In genomic region chr11:40380871-40381270, GRCh38 we compare ENCODE assay signal across 31 cellular contexts.
"Had no signal": no experiment of that assay in that cellular context is flagged by ENCODE, and none has a peak within 500 bp of the region (broad histone marks: within the 10 kb centered on the region; RNA-seq: fewer than 3 reads in every experiment).

No MANE protein-coding gene starts in this region.

- H3K36me3 ChIP-seq: brain microvascular endothelial cell, cardiac muscle cell, Peyer's patch, WERI-Rb-1 had no signal

- ATAC-seq: activated CD8-positive, alpha-beta memory T cell treated with anti-CD3 and anti-CD28 coated beads, Interleukin-2, amount 10 ng/mL, durations not matched to agents 7 days and 5 days; PC-3 had no signal

- H3K4me1 ChIP-seq: Peyer's patch had no signal

- H3K4me3 ChIP-seq: cardiac muscle cell, Peyer's patch had no signal

- H3K9me3 ChIP-seq: Peyer's patch had no signal

- H3K27ac ChIP-seq: brain microvascular endothelial cell, cardiac muscle cell, Peyer's patch, WERI-Rb-1 had no signal

- DNase-seq: activated CD4-positive, alpha-beta memory T cell treated with anti-CD3 and anti-CD28 coated beads, Interleukin-2, amount 10 ng/mL, durations not matched to agents 7 days and 5 days; activated CD4-positive, alpha-beta T cell treated with anti-CD3 and anti-CD28 coated beads for 1 hour; activated CD4-positive, alpha-beta T cell treated with anti-CD3 and anti-CD28 coated beads for 48 hours; activated CD4-positive, CD25-positive, alpha-beta regulatory T cell; activated CD8-positive, alpha-beta memory T cell treated with anti-CD3 and anti-CD28 coated beads for 24 hours; activated CD8-positive, alpha-beta memory T cell treated with anti-CD3 and anti-CD28 coated beads, Interleukin-2, amount 10 ng/mL, durations not matched to agents 7 days and 5 days; activated CD8-positive, alpha-beta memory T cell treated with anti-CD3 and anti-CD28 coated beads, Interleukin-2, amount 50 U/mL, for 48 hours; activated effector memory CD4-positive, alpha-beta T cell treated with Interleukin-2 at 50 U/mL for 16 hours; activated naive CD4-positive, alpha-beta T cell treated with anti-CD3 and anti-CD28 coated beads, Interleukin-2, amount 10 ng/mL, durations not matched to agents 7 days and 5 days; activated naive CD8-positive, alpha-beta T cell treated with anti-CD3 and anti-CD28 coated beads for 36 hours; activated T-cell treated with anti-CD3 and anti-CD28 coated beads, Interleukin-2, amount 50 U/mL, for 48 hours; amniotic stem cell; aorta; brain microvascular endothelial cell; NCI-H1105; NCI-H1417 treated with DMSO at 0.1 percent for 48 hours; NCI-H187 treated with DMSO at 0.1 percent for 48 hours; NCI-H2081 treated with DMSO at 0.1 percent for 48 hours; NCI-H226; NCI-H524 treated with DMSO at 0.1 percent for 48 hours; NK-92 treated with Interleukin-12 subunit alpha and Interleukin-12 subunit beta, amount 100 ng/mL, for 24 hours; PC-3; Peyer's patch; RPMI8226; SIG-M5; SW 1271; T-helper 1 cell; T-helper 2 cell; T-helper 9 cell; WERI-Rb-1 had no signal

- H3K27me3 ChIP-seq: brain microvascular endothelial cell, cardiac muscle cell, Peyer's patch had no signal
